Comparison of ENCODE assay signal across 18 cellular contexts in genomic region chr5:14296533-14297331, GRCh38.
DNase-seq lines count a peak whose midpoint lies in the region; ATAC-seq and TF ChIP-seq lines count a peak whose summit lies in the region.
"Had no signal": no experiment of that assay in that cellular context is flagged by ENCODE, and none has a peak within 500 bp of the region (broad histone marks: within the 10 kb centered on the region; RNA-seq: fewer than 3 reads in every experiment).

No MANE protein-coding gene starts in this region.

- no peak overlapping the region for H3K4me2 ChIP-seq in PC-3 (ENCODE audit: low read length)

- TF ChIP-seq CTCF in PC-3 (conservative IDR thresholded peaks at IDR 0.05; ENCODE audit: low read depth, low read length) = no peak
- no peak for TF ChIP-seq CTCF in heart right ventricle (IDR thresholded peaks at IDR 0.05)
- no peak for TF ChIP-seq CTCF in gastrocnemius medialis (IDR thresholded peaks at IDR 0.05 in 4 of 5, conservative IDR thresholded peaks at IDR 0.05 in 1 of 5)

- intact Hi-C loops in PC-3 (cut with micrococcal nuclease) (no loop called here), heart right ventricle (cut with DNase I) (loop anchor here in 1 of 10 donors (10.0 kb wide), 1 partner anchor 312 kb away; no protein-coding TSS in a partner anchor), gastrocnemius medialis (cut with DNase I; ENCODE audit: low total_unique reads) (no loop called here)

- H2AFZ ChIP-seq in PC-3 (ENCODE audit: low read length) = no peak overlapping the region

- H3K9me3 ChIP-seq in PC-3 (ENCODE audit: low read length) (no peaks in the 10 kb centered on the region), heart right ventricle (no peaks in the 10 kb centered on the region), gastrocnemius medialis (no peaks in the 10 kb centered on the region)
- H3K9me3 ChIP-seq: Peyer's patch had no signal

- H3K4me1 ChIP-seq in PC-3 (ENCODE audit: insufficient read depth, low read length) (peaks cover 11% of the 10 kb centered on the region; the same call in 1 of the 2 replicates), heart right ventricle (peaks cover 2 to 69% (median 49%) of the 10 kb centered on the region in 9 donors), gastrocnemius medialis (peaks cover 52 to 53% of the 10 kb centered on the region in 2 donors)
- H3K4me1 ChIP-seq: Peyer's patch had no signal

- DNase-seq in NCI-H82 (lab: John Stamatoyannopoulos, UW) = peak; percentile 20
- DNase-seq in NCI-H82 treated with DMSO at 0.1 percent for 48 hours (lab: John Stamatoyannopoulos, UW; ENCODE audit: unreplicated experiment) = no peak
- DNase-seq in PC-3 = peak; percentile 22
- peak in 1 of 2 donors; percentile 31 for DNase-seq in heart right ventricle
- peak in 1 of 2 donors; percentile 46 for DNase-seq in gastrocnemius medialis
- DNase-seq in activated gamma-delta T cell (lab: John Stamatoyannopoulos, UW) = no peak
- no peak for DNase-seq in DMS53 treated with DMSO at 0.1 percent for 48 hours (lab: John Stamatoyannopoulos, UW; ENCODE audit: unreplicated experiment)
- no peak for DNase-seq in HuH-7 (ENCODE audit: low spot score)
- DNase-seq: activated CD4-positive, CD25-positive, alpha-beta regulatory T cell; activated naive CD4-positive, alpha-beta T cell treated with anti-CD3 and anti-CD28 coated beads, Interleukin-2, amount 50 U/mL, for 16 hours; CD4-positive, alpha-beta memory T cell; EL; NCI-H2227 treated with DMSO at 0.1 percent for 48 hours; Peyer's patch; stimulated activated naive CD4-positive, alpha-beta T cell; T-helper 1 cell had no signal

- TF ChIP-seq POLR2A in gastrocnemius medialis (IDR thresholded peaks at IDR 0.05) = no peak

- CTCF ChIA-PET in PC-3 (lab: Charles Lee) = no interaction called here

- BruUV-seq in PC-3 (replicated peaks; lab: Mats Ljungman, UMichigan) = no TSS peak

- no peaks in the 10 kb centered on the region for H4K20me1 ChIP-seq in PC-3 (ENCODE audit: low read length)

- in situ Hi-C loops in gastrocnemius medialis (cut with MboI; ENCODE audit: low sequenced_read_pairs in 4 of 4) = loop anchor here in 1 of 4 donors (25.0 kb wide), 1 partner anchor 309 kb away; no protein-coding TSS in a partner anchor

- WGBS in heart right ventricle, 2 donors = 72 to 81% methylated on average over 14 of the region's 14 CpGs

- H3K9me2 ChIP-seq in PC-3 (replicated peaks; ENCODE audit: low read length) = no peaks in the 10 kb centered on the region

- peaks cover 69% of the 10 kb centered on the region for H3K36me3 ChIP-seq in PC-3 (ENCODE audit: low read depth, low read length)
- H3K36me3 ChIP-seq in heart right ventricle = peaks cover 0 to 92% (median 0%) of the 10 kb centered on the region in 9 donors
- H3K36me3 ChIP-seq in gastrocnemius medialis = peaks cover 0 to 8% of the 10 kb centered on the region in 2 donors

- H3K27me3 ChIP-seq in PC-3 (ENCODE audit: low read length) = no peaks in the 10 kb centered on the region
- H3K27me3 ChIP-seq in heart right ventricle = no peaks in the 10 kb centered on the region
- no peaks in the 10 kb centered on the region for H3K27me3 ChIP-seq in gastrocnemius medialis
- H3K27me3 ChIP-seq: Peyer's patch had no signal

- H3K79me2 ChIP-seq in PC-3 (ENCODE audit: low read length) = peaks cover 70% of the 10 kb centered on the region

- H3F3A ChIP-seq in PC-3 (ENCODE audit: low read length, unreplicated experiment) = no peaks in the 10 kb centered on the region

- ATAC-seq in PC-3 (peak; percentile 52), heart right ventricle (peak; percentile 71 to 90 (median 80)), gastrocnemius medialis (peak; percentile 76 to 84)

- H3K4me3 ChIP-seq in PC-3 (ENCODE audit: low read length) (no peak overlapping the region), heart right ventricle (peak overlapping the region in 5 of 10 donors; percentile 3 to 21 (median 14)), gastrocnemius medialis (no peak overlapping the region)
- H3K4me3 ChIP-seq: lung, Peyer's patch had no signal

- H3K27ac ChIP-seq in PC-3 (ENCODE audit: low read length) (no peak overlapping the region), heart right ventricle (peak overlapping the region; percentile 1 to 77 (median 63)), gastrocnemius medialis (peak overlapping the region; percentile 31 to 69 (median 57))
- H3K27ac ChIP-seq: 22Rv1, Peyer's patch had no signal

- H3K9ac ChIP-seq in PC-3 (ENCODE audit: low read length) = no peak overlapping the region

- POLR2A ChIA-PET in PC-3 (lab: Charles Lee; ENCODE audit: unreplicated experiment) = no interaction called here

Comparison
In these comparisons a context has a peak if more than half of its experiments do, and no peak if none do; other contexts are left out.
1. DNase-seq: peak in NCI-H82 (single experiment) and PC-3 (single experiment); none in NCI-H82 treated with DMSO at 0.1 percent for 48 hours (single experiment), activated gamma-delta T cell (single experiment), DMS53 treated with DMSO at 0.1 percent for 48 hours (single experiment) and HuH-7 (single experiment).
2. Peak in every context shown above with its lines, with median percentiles within 50 percentile points of each other: ATAC-seq.